ENCODE assay signal across 10 cellular contexts in genomic region chr4:75727073-75727472, GRCh38. TPM values are rescaled to one million over a fixed set of nuclear protein-coding genes. Genes with fewer than 3 reads are reported as not detected.
DNase-seq lines count a peak whose midpoint lies in the region; ATAC-seq, FAIRE-seq and TF ChIP-seq lines count a peak whose summit lies in the region.
"Had no signal": no experiment of that assay in that cellular context is flagged by ENCODE, and none has a peak within 500 bp of the region (broad histone marks: within the 10 kb centered on the region; RNA-seq: fewer than 3 reads in every experiment).

No MANE protein-coding gene starts in this region.

- intact Hi-C loops in body of pancreas (cut with DNase I): loop anchor here (10.0 kb wide), 1 partner anchor 52 kb away; the partner anchor contains the start of gene G3BP2
- intact Hi-C loops in naive thymus-derived CD4-positive, alpha-beta T cell (cut with micrococcal nuclease): no loop called here

- peaks cover 0 to 4% (median 0%) of the 10 kb centered on the region in 5 donors for H3K27me3 Mint-ChIP-seq in naive thymus-derived CD4-positive, alpha-beta T cell

- H3K9me3 Mint-ChIP-seq in naive thymus-derived CD4-positive, alpha-beta T cell: peaks cover 0 to 4% (median 0%) of the 10 kb centered on the region in 11 donors

- peak overlapping the region; percentile 99 for H3K9ac ChIP-seq in GM23248

- H3K4me1 Mint-ChIP-seq in naive thymus-derived CD4-positive, alpha-beta T cell: peaks cover 32 to 59% (median 52%) of the 10 kb centered on the region in 7 donors

- ATAC-seq in A549 (no peak), body of pancreas (no peak), HG02852 (IDR thresholded peaks at IDR 0.05; ENCODE audit: unreplicated experiment) (no peak)
- no peak for ATAC-seq in naive thymus-derived CD4-positive, alpha-beta T cell

- FAIRE-seq in A549 (lab: Jason Lieb, UNC) (no peak), HTR-8/SVneo (lab: Jason Lieb, UNC) (no peak)

- peak overlapping the region in 8 of 10 donors; percentile 53 to 100 (median 86) for H3K4me3 Mint-ChIP-seq in naive thymus-derived CD4-positive, alpha-beta T cell

- WGBS in A549 (ENCODE audit: missing lambda C conversion rate): 91% methylated on average over 1 of the region's 1 CpG
- WGBS in GM23248 (ENCODE audit: low coverage in 1 of 2, low lambda C conversion rate in 2 of 2, missing lambda C conversion rate in 2 of 2), 2 experiments: 97 to 100% methylated on average over 1 of the region's 1 CpG
- 39 to 41% methylated on average over 1 of the region's 1 CpG for WGBS in body of pancreas, 2 donors

- H3K4me2 ChIP-seq in A549 (peak overlapping the region; percentile 81), GM23248 (ENCODE audit: unreplicated experiment) (peak overlapping the region; percentile 83)

- POLR2A ChIA-PET in A549 (lab: Yijun Ruan, JAX): interaction anchor here (0.7 kb wide), 1 partner anchor 1419 kb away, joined by 4 read pairs; the partner anchor contains the start of gene EPGN
- POLR2A ChIA-PET in naive thymus-derived CD4-positive, alpha-beta T cell (lab: Charles Lee): interaction anchor here (0.6 to 9.6 kb wide), 7 partner anchors 8 to 78 kb away, joined by 3 to 148 read pairs (median 4); partner anchors contain the start of gene G3BP2

- H3K4me1 ChIP-seq in A549: peaks cover 47% of the 10 kb centered on the region
- peaks cover 43% of the 10 kb centered on the region for H3K4me1 ChIP-seq in GM23248 (ENCODE audit: insufficient read depth)
- peaks cover 53% of the 10 kb centered on the region for H3K4me1 ChIP-seq in body of pancreas
- peaks cover 25 to 30% of the 10 kb centered on the region in 2 donors for H3K4me1 ChIP-seq in naive thymus-derived CD4-positive, alpha-beta T cell (ENCODE audit: control insufficient read depth in 2 of 2, insufficient read depth in 2 of 2, low read length in 2 of 2)

- H3K79me2 ChIP-seq in GM23248 (ENCODE audit: insufficient read depth): peaks cover 84% of the 10 kb centered on the region

- H3K9me3 ChIP-seq in A549 (no peaks in the 10 kb centered on the region), GM23248 (ENCODE audit: low read depth) (no peaks in the 10 kb centered on the region), body of pancreas (no peaks in the 10 kb centered on the region)
- no peaks in the 10 kb centered on the region for H3K9me3 ChIP-seq in naive thymus-derived CD4-positive, alpha-beta T cell (ENCODE audit: control insufficient read depth in 2 of 3, low read length in 3 of 3)

- DNase-seq in A549 (ENCODE audit: low read depth in 1 of 2, low spot score in 1 of 2) (no peak), GM23248 (no peak), body of pancreas (no peak), GM20000 (ENCODE audit: low spot score) (no peak), AG20443 (ENCODE audit: low spot score) (no peak), HTR-8/SVneo (ENCODE audit: insufficient read length, low spot score) (no peak)
- no peak for DNase-seq in naive thymus-derived CD4-positive, alpha-beta T cell
- DNase-seq: cerebellar nuclear complex, DMS79 treated with DMSO at 0.1 percent for 48 hours had no signal

- in situ Hi-C loops in GM23248 (cut with MboI): no loop called here

- no peaks in the 10 kb centered on the region for H3K9me2 ChIP-seq in GM23248 (ENCODE audit: insufficient read depth)

- TF ChIP-seq POLR2A in A549 (IDR thresholded peaks at IDR 0.05; ENCODE audit: low read length): no peak
- no peak for TF ChIP-seq POLR2A in body of pancreas (IDR thresholded peaks at IDR 0.05)

- TF ChIP-seq RAD21 in A549 (conservative IDR thresholded peaks at IDR 0.05 in 1 of 2, IDR thresholded peaks at IDR 0.05 in 1 of 2): no peak

- TF ChIP-seq CTCF in A549 (IDR thresholded peaks at IDR 0.05) (no peak), body of pancreas (IDR thresholded peaks at IDR 0.05) (no peak), GM20000 (IDR thresholded peaks at IDR 0.05; ENCODE audit: extremely low read depth, missing control alignments) (no peak)

- H3K36me3 ChIP-seq in GM23248 (ENCODE audit: low read depth) (no peaks in the 10 kb centered on the region), body of pancreas (replicated peaks in 1 of 2; ENCODE audit: insufficient read depth in 1 of 2, low read depth in 2 of 2) (no peaks in the 10 kb centered on the region)
- H3K36me3 ChIP-seq in naive thymus-derived CD4-positive, alpha-beta T cell (ENCODE audit: control insufficient read depth in 2 of 3, insufficient read depth in 3 of 3, low read length in 3 of 3): peaks cover 0 to 6% (median 0%) of the 10 kb centered on the region in 3 experiments

- no peak overlapping the region for H2AFZ ChIP-seq in GM23248

- CTCF ChIA-PET in A549 (lab: Yijun Ruan, JAX): interaction anchor here (2.1 kb wide), 1 partner anchor 121 kb away, joined by 12 read pairs; no protein-coding TSS in a partner anchor
- CTCF ChIA-PET in naive thymus-derived CD4-positive, alpha-beta T cell (lab: Charles Lee): no interaction called here

- peaks cover 16% of the 10 kb centered on the region for H3F3A ChIP-seq in GM23248 (ENCODE audit: insufficient read depth)

- H3K4me3 ChIP-seq in A549 (peak overlapping the region; percentile 68; the same call in 1 of the 3 replicates), GM23248 (peak overlapping the region; percentile 87), body of pancreas (no peak overlapping the region)
- H3K4me3 ChIP-seq in naive thymus-derived CD4-positive, alpha-beta T cell (ENCODE audit: low read length): no peak overlapping the region

- no peaks in the 10 kb centered on the region for H3K27me3 ChIP-seq in GM23248 (replicated peaks; ENCODE audit: insufficient read depth)
- H3K27me3 ChIP-seq in body of pancreas: no peaks in the 10 kb centered on the region
- no peaks in the 10 kb centered on the region for H3K27me3 ChIP-seq in naive thymus-derived CD4-positive, alpha-beta T cell (ENCODE audit: control insufficient read depth in 2 of 2, insufficient read depth in 2 of 2, low read length in 2 of 2)

- H3K36me3 Mint-ChIP-seq in naive thymus-derived CD4-positive, alpha-beta T cell: peaks cover 0 to 17% (median 0%) of the 10 kb centered on the region in 5 donors

- H3K27ac ChIP-seq in A549 (peak overlapping the region in 1 of 2 experiments; percentile 1; a peak in 2 of 6 replicates), GM23248 (peak overlapping the region; percentile 13; the same call in 1 of the 2 replicates), body of pancreas (peak overlapping the region; percentile 1 to 100 (median 5))
- no peak overlapping the region for H3K27ac ChIP-seq in naive thymus-derived CD4-positive, alpha-beta T cell (ENCODE audit: low read depth, low read length)

- no peak for TF ChIP-seq EP300 in A549 (IDR thresholded peaks at IDR 0.05)

- H4K20me1 ChIP-seq in GM23248 (ENCODE audit: insufficient read depth): no peaks in the 10 kb centered on the region

- peak overlapping the region in 7 of 9 donors; percentile 4 to 98 (median 35) for H3K27ac Mint-ChIP-seq in naive thymus-derived CD4-positive, alpha-beta T cell

TF ChIP-seq in A549, 52 proteins besides CTCF, POLR2A, EP300 and RAD21 (continues in another document):
- no peak for TF ChIP-seq HOXA7 (CRISPR knock-in tag; IDR thresholded peaks at IDR 0.05)
- TF ChIP-seq ZFP36 (IDR thresholded peaks at IDR 0.05; ENCODE audit: borderline replicate concordance, partially characterized antibody): no peak
- TF ChIP-seq ZNF302 (CRISPR knock-in tag; IDR thresholded peaks at IDR 0.05): no peak
- no peak for TF ChIP-seq FOSB (CRISPR knock-in tag; IDR thresholded peaks at IDR 0.05)
- no peak for TF ChIP-seq RCOR1 (IDR thresholded peaks at IDR 0.05; ENCODE audit: low read depth, low read length)
- no peak for TF ChIP-seq USF2 (IDR thresholded peaks at IDR 0.05)
- TF ChIP-seq RFX5 (IDR thresholded peaks at IDR 0.05): no peak
- TF ChIP-seq PBX3 (IDR thresholded peaks at IDR 0.05): no peak

RNA-seq across cellular contexts. Expression of gene USO1, which starts 2.7 kb away (rescaled TPM):
- polyA plus RNA-seq in A549 (2011; rRNA removed) (75.6 and 97.6 TPM in 2 replicates), A549 (2017; fragmentation: RNase III; extraction: RNeasy Plus Mini Kit Qiagen cat#74134 plus additional on column Dnase treatment) (54.7 to 60.4 TPM (median 56.4 TPM) in 3 replicates), GM23248 (2016; fragmentation: Nextera tagmentation; extraction: Ambion mirVana) (72.0 and 74.2 TPM in 2 replicates)
- 13.1 and 15.8 TPM in 2 replicates for polyA plus RNA-seq in A549 (2012; cell fraction: cytosol; rRNA removed)
- 8.5 and 12.9 TPM in 2 replicates for polyA plus RNA-seq in A549 (2012; cell fraction: nucleus; rRNA removed)
- polyA minus RNA-seq in A549 (2011; rRNA and poly(A)+ RNA removed): 26.0 and 26.6 TPM in 2 replicates
- total RNA-seq in GM23248 (2014; rRNA removed; shearing (Covaris generic)): 117 and 208 TPM in 2 replicates
- 10 to 100 TPM; 57.6 to 89.7 TPM for total RNA-seq in body of pancreas
- 10 to 100 TPM; 17.8 to 54.8 (median 35.0) TPM for total RNA-seq in naive thymus-derived CD4-positive, alpha-beta T cell
- 10 to 100 TPM; 23.8 to 27.4 TPM for polyA plus RNA-seq in naive thymus-derived CD4-positive, alpha-beta T cell

RNA-seq across cellular contexts. Expression of gene G3BP2, which starts 53.9 kb away (rescaled TPM):
- polyA plus RNA-seq in A549 (2011; rRNA removed) (148 and 179 TPM in 2 replicates), A549 (2017; fragmentation: RNase III; extraction: RNeasy Plus Mini Kit Qiagen cat#74134 plus additional on column Dnase treatment) (142 to 159 TPM (median 158 TPM) in 3 replicates), GM23248 (2016; fragmentation: Nextera tagmentation; extraction: Ambion mirVana) (33.1 and 36.0 TPM in 2 replicates)
- 28.9 and 32.7 TPM in 2 replicates for polyA plus RNA-seq in A549 (2012; cell fraction: cytosol; rRNA removed)
- polyA plus RNA-seq in A549 (2012; cell fraction: nucleus; rRNA removed): 19.4 and 35.2 TPM in 2 replicates
- polyA minus RNA-seq in A549 (2011; rRNA and poly(A)+ RNA removed): 59.4 and 64.1 TPM in 2 replicates
- total RNA-seq in GM23248 (2014; rRNA removed; shearing (Covaris generic)): 129 and 133 TPM in 2 replicates
- total RNA-seq in body of pancreas: 10 to 100 TPM; 29.7 to 65.6 TPM
- total RNA-seq in naive thymus-derived CD4-positive, alpha-beta T cell: 100 to 1,000 TPM; 161 to 299 (median 167) TPM
- 100 to 1,000 TPM; 115 TPM for polyA plus RNA-seq in naive thymus-derived CD4-positive, alpha-beta T cell

Comparison
In these comparisons a context has a peak if more than half of its experiments do, and no peak if none do; other contexts are left out.
1. H3K4me3 ChIP-seq: peak in A549 (single experiment) and GM23248 (single experiment); none in body of pancreas (0 of 2) and naive thymus-derived CD4-positive, alpha-beta T cell (single experiment).